Comparison of ENCODE assay signal across 11 cellular contexts in genomic region chr10:117324367-117324766, GRCh38.
"Had no signal": no experiment of that assay in that cellular context is flagged by ENCODE, and none has a peak within 500 bp of the region (broad histone marks: within the 10 kb centered on the region; RNA-seq: fewer than 3 reads in every experiment).

No MANE protein-coding gene starts in this region.

- H3K9me3 ChIP-seq: HAP-1 had no signal

- H3K4me3 Mint-ChIP-seq: GM23338, H9, HFFc6 had no signal

- H3K27ac Mint-ChIP-seq: HFFc6 had no signal

- FAIRE-seq: H1, H54 had no signal

- H3K4me3 ChIP-seq: GM23248, GM23338, HAP-1 had no signal

- H3K9ac ChIP-seq: GM23248 had no signal

- DNase-seq: GM23248, GOT3, H7, H9, HCEC 1CT, HFFc6 had no signal

- H3K9me3 Mint-ChIP-seq: HFFc6 had no signal

- H3K27ac ChIP-seq: GM23248 had no signal

- H3K4me1 ChIP-seq: HAP-1 had no signal

- H2AFZ ChIP-seq: GM23248, GM23338 had no signal

- ATAC-seq: HCT116 had no signal
